ENCODE assay signal across 1 cellular context in genomic region chr2:138536740-138537139, GRCh38.
TF ChIP-seq lines count a peak whose summit lies in the region.

No MANE protein-coding gene starts in this region.

TF ChIP-seq in GM12878, 131 proteins besides CTCF, POLR2A, EP300 and RAD21 (continued from another document):
- no peak for TF ChIP-seq BHLHE40 (IDR thresholded peaks at IDR 0.05; ENCODE audit: borderline replicate concordance in 1 of 2, low read depth in 2 of 2, low read length in 1 of 2)
- no peak for TF ChIP-seq POU2F2 (IDR thresholded peaks at IDR 0.05; ENCODE audit: borderline replicate concordance, low read depth, low read length)
- no peak for TF ChIP-seq ZNF384 (IDR thresholded peaks at IDR 0.05; ENCODE audit: borderline replicate concordance, low read depth, low read length)
- no peak for TF ChIP-seq NFIC (IDR thresholded peaks at IDR 0.05; ENCODE audit: low read depth, low read length)
- no peak for TF ChIP-seq NFXL1 (IDR thresholded peaks at IDR 0.05; ENCODE audit: borderline replicate concordance)
- TF ChIP-seq HDAC2 (IDR thresholded peaks at IDR 0.05) = no peak
- no peak; a peak in 1 of 4 replicates for TF ChIP-seq IKZF2 (IDR thresholded peaks at IDR 0.05)
- no peak for TF ChIP-seq ZNF687 (IDR thresholded peaks at IDR 0.05)
TF ChIP-seq in GM12878: peak in this region for 0.
